ENCODE assay signal across 15 cellular contexts in the genomic region with DNA sequence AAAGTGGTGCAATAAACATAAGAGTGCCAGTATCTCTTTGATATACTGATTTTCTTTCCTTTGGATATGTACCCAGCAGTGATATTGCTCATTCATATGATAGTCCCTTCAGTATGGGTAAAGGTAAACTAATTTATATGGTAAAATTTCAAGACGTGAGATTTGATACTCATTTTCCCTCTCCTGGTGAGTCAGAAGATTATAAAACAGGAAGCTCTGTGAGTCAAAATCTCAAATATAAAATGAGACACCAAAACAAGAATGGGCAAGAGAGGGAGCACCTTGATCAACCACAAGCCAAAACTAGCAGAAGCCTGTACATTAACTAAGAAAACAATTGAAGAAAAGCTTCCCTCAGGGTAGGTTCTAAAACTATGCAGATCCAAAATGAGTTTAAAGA.
A peak's percentile ranks its signal among the peaks of the same experiment; 100 is the strongest.
DNase-seq lines count a peak whose midpoint lies in the region; ATAC-seq and TF ChIP-seq lines count a peak whose summit lies in the region.
"Had no signal": no experiment of that assay in that cellular context is flagged by ENCODE, and none has a peak within 500 bp of the region (broad histone marks: within the 10 kb centered on the region; RNA-seq: fewer than 3 reads in every experiment).

No MANE protein-coding gene starts in this region.

- no peaks in the 10 kb centered on the region for H3K79me2 ChIP-seq in Karpas-422 (ENCODE audit: low read length)

- no peaks in the 10 kb centered on the region for H3K9me2 ChIP-seq in Karpas-422 (replicated peaks; ENCODE audit: insufficient read depth, low read length)

- H3K9ac ChIP-seq in Karpas-422 (ENCODE audit: low read length) = no peak overlapping the region
- H3K9ac ChIP-seq: BLaER1 had no signal

- H3K27me3 ChIP-seq in Karpas-422 (ENCODE audit: low read length) (no peaks in the 10 kb centered on the region), RWPE2 (ENCODE audit: insufficient read depth, poor library complexity, severe bottlenecking) (no peaks in the 10 kb centered on the region)
- H3K27me3 ChIP-seq: BLaER1 had no signal

- peak; percentile 33 for TF ChIP-seq CTCF in RWPE2 (IDR thresholded peaks at IDR 0.05; ENCODE audit: poor library complexity, severe bottlenecking)

- H3K4me3 ChIP-seq in Karpas-422 (ENCODE audit: low read length) = no peak overlapping the region
- H3K4me3 ChIP-seq in RWPE2 (ENCODE audit: severe bottlenecking) = no peak overlapping the region
- H3K4me3 ChIP-seq: BLaER1, HAP-1 had no signal

- no peaks in the 10 kb centered on the region for H3K4me1 ChIP-seq in Karpas-422 (ENCODE audit: low read length)
- H3K4me1 ChIP-seq in RWPE2 (ENCODE audit: insufficient read depth, poor library complexity, severe bottlenecking) = peaks cover 40% of the 10 kb centered on the region
- H3K4me1 ChIP-seq: BLaER1, HAP-1 had no signal

- H3K27ac ChIP-seq in Karpas-422 (ENCODE audit: low read length) (no peak overlapping the region), RWPE2 (ENCODE audit: poor library complexity, severe bottlenecking) (peak overlapping the region; percentile 99)
- H3K27ac ChIP-seq: BLaER1 had no signal

- H2AFZ ChIP-seq in Karpas-422 (ENCODE audit: low read length) = peak overlapping the region; percentile 70; the same call in 1 of the 2 replicates

- H3K36me3 ChIP-seq in Karpas-422 (ENCODE audit: insufficient read depth, low read length) = no peaks in the 10 kb centered on the region
- peaks cover under 1% of the 10 kb centered on the region for H3K36me3 ChIP-seq in RWPE2 (ENCODE audit: low read depth)
- H3K36me3 ChIP-seq: BLaER1, HAP-1 had no signal

- H3K9me3 ChIP-seq in Karpas-422 (ENCODE audit: low read length) (no peaks in the 10 kb centered on the region), RWPE2 (ENCODE audit: severe bottlenecking) (peaks cover 3% of the 10 kb centered on the region)
- H3K9me3 ChIP-seq: HAP-1 had no signal

- peak; percentile 47 for DNase-seq in ELR (ENCODE audit: low read depth)
- DNase-seq in Karpas-422 = no peak
- DNase-seq in RWPE2 (ENCODE audit: low spot score) = no peak
- no peak for DNase-seq in GM03348 (ENCODE audit: low spot score)
- DNase-seq: CD8-positive, alpha-beta memory T cell; NCI-H1105; NCI-H187 treated with DMSO at 0.1 percent for 48 hours; NCI-H2171; NCI-H82; RPMI8226 had no signal

- peak; percentile 63 for ATAC-seq in RWPE2 (ENCODE audit: low read depth)
- ATAC-seq in esophagus mucosa = peak; percentile 88
- ATAC-seq in GM18498 (IDR thresholded peaks at IDR 0.05; ENCODE audit: unreplicated experiment) = no peak
- no peak for ATAC-seq in GM21390 (IDR thresholded peaks at IDR 0.05; ENCODE audit: unreplicated experiment)

- H3K4me2 ChIP-seq in Karpas-422 (ENCODE audit: low read depth, low read length, poor library complexity, severe bottlenecking) = no peak overlapping the region
- H3K4me2 ChIP-seq: BLaER1 had no signal

- H4K20me1 ChIP-seq in Karpas-422 (ENCODE audit: insufficient read depth, low read depth, low read length) = no peaks in the 10 kb centered on the region
- H4K20me1 ChIP-seq: BLaER1 had no signal

Comparison
In these comparisons a context has a peak if more than half of its experiments do, and no peak if none do; other contexts are left out.
1. ATAC-seq: peak in RWPE2 (single experiment) and esophagus mucosa (single experiment); none in GM18498 (single experiment) and GM21390 (single experiment).